1 cellular context compared by ENCODE assay signal in the genomic region with DNA sequence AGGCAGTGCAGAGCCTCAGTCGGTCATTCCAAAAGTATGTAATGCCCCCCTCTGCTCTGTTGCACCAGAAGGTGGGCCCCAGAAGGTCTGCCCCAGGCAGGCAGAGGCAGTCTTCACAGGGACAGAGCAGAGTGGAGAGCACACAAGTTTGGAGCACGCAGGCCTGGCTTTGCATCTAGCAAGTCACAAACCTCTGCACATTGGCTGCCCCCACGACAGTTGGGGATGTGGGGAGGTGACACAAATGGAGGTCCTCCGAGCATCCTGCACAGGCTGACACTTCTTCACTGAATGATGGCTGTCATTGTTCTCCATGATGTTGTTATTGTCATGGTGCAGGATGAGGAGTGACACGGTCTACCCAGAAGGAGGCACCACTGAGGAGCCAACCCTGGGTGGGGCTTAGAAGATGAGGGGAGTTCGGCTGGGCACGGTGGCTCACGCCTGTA.
TF ChIP-seq lines count a peak whose summit lies in the region.

No MANE protein-coding gene starts in this region.

TF ChIP-seq in HCT116, 20 proteins besides CTCF, POLR2A, EP300 and RAD21 (continued from another document):
- no peak for TF ChIP-seq EGR1 (IDR thresholded peaks at IDR 0.05; ENCODE audit: low read depth)
- no peak for TF ChIP-seq CBX3 (IDR thresholded peaks at IDR 0.05; ENCODE audit: low read depth)
- TF ChIP-seq, protein P1, sequence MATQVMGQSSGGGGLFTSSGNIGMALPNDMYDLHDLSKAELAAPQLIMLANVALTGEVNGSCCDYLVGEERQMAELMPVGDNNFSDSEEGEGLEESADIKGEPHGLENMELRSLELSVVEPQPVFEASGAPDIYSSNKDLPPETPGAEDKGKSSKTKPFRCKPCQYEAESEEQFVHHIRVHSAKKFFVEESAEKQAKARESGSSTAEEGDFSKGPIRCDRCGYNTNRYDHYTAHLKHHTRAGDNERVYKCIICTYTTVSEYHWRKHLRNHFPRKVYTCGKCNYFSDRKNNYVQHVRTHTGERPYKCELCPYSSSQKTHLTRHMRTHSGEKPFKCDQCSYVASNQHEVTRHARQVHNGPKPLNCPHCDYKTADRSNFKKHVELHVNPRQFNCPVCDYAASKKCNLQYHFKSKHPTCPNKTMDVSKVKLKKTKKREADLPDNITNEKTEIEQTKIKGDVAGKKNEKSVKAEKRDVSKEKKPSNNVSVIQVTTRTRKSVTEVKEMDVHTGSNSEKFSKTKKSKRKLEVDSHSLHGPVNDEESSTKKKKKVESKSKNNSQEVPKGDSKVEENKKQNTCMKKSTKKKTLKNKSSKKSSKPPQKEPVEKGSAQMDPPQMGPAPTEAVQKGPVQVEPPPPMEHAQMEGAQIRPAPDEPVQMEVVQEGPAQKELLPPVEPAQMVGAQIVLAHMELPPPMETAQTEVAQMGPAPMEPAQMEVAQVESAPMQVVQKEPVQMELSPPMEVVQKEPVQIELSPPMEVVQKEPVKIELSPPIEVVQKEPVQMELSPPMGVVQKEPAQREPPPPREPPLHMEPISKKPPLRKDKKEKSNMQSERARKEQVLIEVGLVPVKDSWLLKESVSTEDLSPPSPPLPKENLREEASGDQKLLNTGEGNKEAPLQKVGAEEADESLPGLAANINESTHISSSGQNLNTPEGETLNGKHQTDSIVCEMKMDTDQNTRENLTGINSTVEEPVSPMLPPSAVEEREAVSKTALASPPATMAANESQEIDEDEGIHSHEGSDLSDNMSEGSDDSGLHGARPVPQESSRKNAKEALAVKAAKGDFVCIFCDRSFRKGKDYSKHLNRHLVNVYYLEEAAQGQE (IDR thresholded peaks at IDR 0.05; ENCODE audit: low read depth), result no peak
- no peak for TF ChIP-seq ELF1 (IDR thresholded peaks at IDR 0.05; ENCODE audit: borderline replicate concordance, low read depth)
- TF ChIP-seq TCF7L2 (IDR thresholded peaks at IDR 0.05; ENCODE audit: borderline replicate concordance, extremely low read depth, insufficient read depth, insufficient read length), result no peak
- no peak for TF ChIP-seq EZH2phosphoT487 (IDR thresholded peaks at IDR 0.05; ENCODE audit: borderline replicate concordance)
- no peak for TF ChIP-seq JUND (IDR thresholded peaks at IDR 0.05)
- no peak for TF ChIP-seq FOSL1 (IDR thresholded peaks at IDR 0.05; ENCODE audit: low read depth)
- TF ChIP-seq POLR2AphosphoS5 (IDR thresholded peaks at IDR 0.05; ENCODE audit: low read depth, low read length), result no peak
- TF ChIP-seq, protein P2, sequence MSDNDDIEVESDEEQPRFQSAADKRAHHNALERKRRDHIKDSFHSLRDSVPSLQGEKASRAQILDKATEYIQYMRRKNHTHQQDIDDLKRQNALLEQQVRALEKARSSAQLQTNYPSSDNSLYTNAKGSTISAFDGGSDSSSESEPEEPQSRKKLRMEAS (IDR thresholded peaks at IDR 0.05), result no peak
- no peak for TF ChIP-seq CEBPB (IDR thresholded peaks at IDR 0.05; ENCODE audit: low read depth)
- no peak for TF ChIP-seq ZNF274 (IDR thresholded peaks at IDR 0.05; ENCODE audit: low read depth, low read length)
- no peak for TF ChIP-seq SP1 (IDR thresholded peaks at IDR 0.05; ENCODE audit: low read depth)
